ENCODE assay signal across 8 cellular contexts in the genomic region with DNA sequence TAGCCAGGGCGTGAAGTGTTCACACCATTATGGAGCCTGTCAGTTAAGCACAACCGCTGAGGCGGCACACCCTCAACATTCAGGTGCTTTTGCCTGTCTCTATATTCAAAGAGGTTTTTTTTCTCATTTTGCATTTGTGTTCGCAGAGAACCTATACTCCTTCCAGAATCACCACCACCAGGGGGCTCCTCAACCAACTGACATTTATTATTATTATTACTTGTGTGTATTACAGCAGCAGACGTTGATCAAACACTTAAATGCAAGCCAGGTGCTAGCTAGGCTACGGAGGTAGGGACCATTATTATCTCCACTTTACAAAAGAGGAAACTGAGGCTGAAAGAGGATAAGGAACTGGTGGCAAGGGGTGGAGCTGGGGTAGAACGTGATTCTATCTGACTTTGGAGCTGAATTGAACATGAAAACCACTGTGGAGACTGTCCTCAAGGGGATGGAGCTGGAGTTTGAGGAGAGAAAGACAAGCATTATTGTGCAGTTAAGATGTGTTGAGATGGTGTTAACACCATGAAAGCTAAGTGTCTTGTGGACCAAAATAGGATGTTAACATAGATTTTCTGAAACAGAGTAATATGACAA.
DNase-seq lines count a peak whose midpoint lies in the region; ATAC-seq and TF ChIP-seq lines count a peak whose summit lies in the region.

No MANE protein-coding gene starts in this region.

- H3K27ac ChIP-seq in Panc1 (ENCODE audit: low read length): no peak overlapping the region

- peak; percentile 67 for TF ChIP-seq CTCF in Panc1 (IDR thresholded peaks at IDR 0.05)

- POLR2A ChIA-PET in Panc1 (lab: Charles Lee): no interaction called here

- no peaks in the 10 kb centered on the region for H3K4me1 ChIP-seq in Panc1 (ENCODE audit: control insufficient read depth, insufficient read depth, low read length)

- no peak overlapping the region for H3K4me3 ChIP-seq in Panc1 (ENCODE audit: low read depth in 2 of 2, low read length in 2 of 2)

- in situ Hi-C loops in Panc1 (cut with HindIII; ENCODE audit: low pct_unique_long_range_greater_than_20kb, low sequenced_read_pairs): no loop called here

- H3K36me3 ChIP-seq in Panc1 (ENCODE audit: control insufficient read depth, insufficient read depth, low read length): no peaks in the 10 kb centered on the region

- H3K27me3 ChIP-seq in Panc1 (ENCODE audit: control insufficient read depth, insufficient read depth, low read length): no peaks in the 10 kb centered on the region; the same call in 1 of the 2 replicates

- intact Hi-C loops in Panc1 (cut with micrococcal nuclease; ENCODE audit: unreplicated experiment): no loop called here

- ATAC-seq in Panc1: no peak
- ATAC-seq in GM19324 (IDR thresholded peaks at IDR 0.05; ENCODE audit: low FRiP score, unreplicated experiment): no peak

- CTCF ChIA-PET in Panc1 (lab: Charles Lee): interaction anchor here (0.7 kb wide), 1 partner anchor 392 kb away, joined by 3 read pairs; no protein-coding TSS in a partner anchor

- H3K9me3 ChIP-seq in Panc1 (ENCODE audit: control insufficient read depth, insufficient read depth, low read depth, low read length): no peaks in the 10 kb centered on the region

- no TSS peak for BruUV-seq in Panc1 (replicated peaks; lab: Mats Ljungman, UMichigan)

- peak; percentile 9 for DNase-seq in activated naive CD4-positive, alpha-beta T cell treated with Interleukin-2 at 50 U/mL for 16 hours
- no peak for DNase-seq in activated naive CD4-positive, alpha-beta T cell (lab: John Stamatoyannopoulos, UW)
- DNase-seq in Panc1 (ENCODE audit: low read depth, low spot score): no peak
- peak; percentile 27 for DNase-seq in fibroblast of gingiva (ENCODE audit: low read depth)
- peak; percentile 17 for DNase-seq in smooth muscle cell of the brain vasculature (ENCODE audit: low read depth, low spot score)
- no peak for DNase-seq in SHP77 treated with DMSO at 0.1 percent for 48 hours (lab: John Stamatoyannopoulos, UW)
- DNase-seq in 8988T: no peak

Comparison
In these comparisons a context has a peak if more than half of its experiments do, and no peak if none do; other contexts are left out.
1. DNase-seq: peak in activated naive CD4-positive, alpha-beta T cell treated with Interleukin-2 at 50 U/mL for 16 hours (single experiment), fibroblast of gingiva (single experiment) and smooth muscle cell of the brain vasculature (single experiment); none in activated naive CD4-positive, alpha-beta T cell (0 of 4), Panc1 (single experiment), SHP77 treated with DMSO at 0.1 percent for 48 hours (single experiment) and 8988T (single experiment).